10 cellular contexts compared by ENCODE assay signal in the genomic region with DNA sequence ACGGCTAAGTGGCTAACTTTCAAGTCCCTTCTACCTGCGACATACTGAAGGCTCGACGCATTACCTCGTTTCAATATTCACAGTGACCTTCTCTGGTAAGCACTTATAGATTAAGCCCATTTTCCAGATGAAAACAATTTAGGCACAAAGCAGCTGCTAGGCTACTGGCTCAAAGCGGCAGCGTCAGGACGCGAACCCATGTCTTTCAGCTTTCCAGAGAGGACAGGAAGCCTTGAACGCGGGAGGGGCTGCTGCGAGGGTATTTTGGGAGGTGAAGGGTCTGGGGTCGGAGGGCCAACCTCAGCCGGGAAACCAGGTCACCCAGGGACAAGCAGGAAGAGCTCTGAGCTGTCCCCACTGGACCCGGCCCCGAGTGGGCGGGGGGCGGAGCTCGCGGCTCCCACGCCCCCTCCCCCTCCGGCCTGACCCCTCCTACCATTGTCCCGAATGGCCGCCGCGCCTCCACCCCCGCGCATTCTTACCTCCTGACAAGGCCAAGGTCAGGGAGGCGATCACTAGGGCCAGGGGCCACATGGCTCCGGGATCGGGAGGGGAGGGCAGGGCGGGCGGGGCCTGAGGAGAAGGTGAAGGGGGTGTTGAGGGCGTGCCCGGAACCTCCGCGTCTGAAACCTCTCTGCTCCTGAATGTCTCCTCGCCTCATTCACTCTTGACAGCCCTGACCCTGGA. TPM values are rescaled to one million over a fixed set of nuclear protein-coding genes. Genes with fewer than 3 reads are reported as not detected.
A peak's percentile ranks its signal among the peaks of the same experiment; 100 is the strongest.
DNase-seq lines count a peak whose midpoint lies in the region; ATAC-seq and TF ChIP-seq lines count a peak whose summit lies in the region.
"Had no signal": no experiment of that assay in that cellular context is flagged by ENCODE, and none has a peak within 500 bp of the region (broad histone marks: within the 10 kb centered on the region; RNA-seq: fewer than 3 reads in every experiment).

A gene with protein sequence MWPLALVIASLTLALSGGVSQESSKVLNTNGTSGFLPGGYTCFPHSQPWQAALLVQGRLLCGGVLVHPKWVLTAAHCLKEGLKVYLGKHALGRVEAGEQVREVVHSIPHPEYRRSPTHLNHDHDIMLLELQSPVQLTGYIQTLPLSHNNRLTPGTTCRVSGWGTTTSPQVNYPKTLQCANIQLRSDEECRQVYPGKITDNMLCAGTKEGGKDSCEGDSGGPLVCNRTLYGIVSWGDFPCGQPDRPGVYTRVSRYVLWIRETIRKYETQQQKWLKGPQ (minus strand): TSS at position 559 of the 687 bp plus-strand sequence. CDS start 25 bp downstream, at position 534.

- H3K9me3 ChIP-seq in left lung: no peaks in the 10 kb centered on the region
- no peaks in the 10 kb centered on the region for H3K9me3 ChIP-seq in thyroid gland

- H3K9me3 Mint-ChIP-seq in activated T-cell treated with anti-CD3 and anti-CD28 coated beads, Interleukin-2, amount 50 U/mL, for 72 hours: peaks cover 6 to 7% of the 10 kb centered on the region in 2 donors
- H3K9me3 Mint-ChIP-seq in dendritic cell treated with granulocyte-macrophage colony-stimulating factor and Interleukin-4, amounts not matched to agents 40 ng/mL and 50 ng/mL, for 4 days: no peaks in the 10 kb centered on the region

- peak within 1 kb of the TSS; percentile 41 to 62 for H3K4me3 Mint-ChIP-seq in activated T-cell treated with anti-CD3 and anti-CD28 coated beads, Interleukin-2, amount 50 U/mL, for 72 hours
- H3K4me3 Mint-ChIP-seq in dendritic cell treated with granulocyte-macrophage colony-stimulating factor and Interleukin-4, amounts not matched to agents 40 ng/mL and 50 ng/mL, for 4 days: peak within 1 kb of the TSS; percentile 44

- H3K36me3 ChIP-seq in left lung (no peaks in the 10 kb centered on the region), thyroid gland (no peaks in the 10 kb centered on the region)

- no peak for TF ChIP-seq POLR2A in thyroid gland (IDR thresholded peaks at IDR 0.05)

- peaks cover 61% of the 10 kb centered on the region for H3K27me3 Mint-ChIP-seq in activated T-cell treated with anti-CD3 and anti-CD28 coated beads, Interleukin-2, amount 50 U/mL, for 72 hours (ENCODE audit: low read depth)
- H3K27me3 Mint-ChIP-seq in dendritic cell treated with granulocyte-macrophage colony-stimulating factor and Interleukin-4, amounts not matched to agents 40 ng/mL and 50 ng/mL, for 4 days: peaks cover 51% of the 10 kb centered on the region

- TF ChIP-seq CTCF in left lung (IDR thresholded peaks at IDR 0.05): no peak
- no peak for TF ChIP-seq CTCF in thyroid gland (IDR thresholded peaks at IDR 0.05)

- 22 to 32% methylated on average over 17 to 24 of the region's 38 CpGs for WGBS in thyroid gland, 2 donors

- H3K4me1 ChIP-seq in left lung: no peaks in the 10 kb centered on the region
- H3K4me1 ChIP-seq in thyroid gland: peaks cover 4 to 7% of the 10 kb centered on the region in 2 donors

- H3K27me3 ChIP-seq in left lung: peaks cover 3 to 85% of the 10 kb centered on the region in 2 donors
- H3K27me3 ChIP-seq in thyroid gland: no peaks in the 10 kb centered on the region

- H3K4me1 Mint-ChIP-seq in activated T-cell treated with anti-CD3 and anti-CD28 coated beads, Interleukin-2, amount 50 U/mL, for 72 hours (ENCODE audit: low read depth): no peaks in the 10 kb centered on the region
- H3K4me1 Mint-ChIP-seq in dendritic cell treated with granulocyte-macrophage colony-stimulating factor and Interleukin-4, amounts not matched to agents 40 ng/mL and 50 ng/mL, for 4 days (ENCODE audit: low read depth): peaks cover 17% of the 10 kb centered on the region

- DNase-seq in activated T-cell treated with anti-CD3 and anti-CD28 coated beads, Interleukin-2, amount 50 U/mL, for 72 hours: peak in 1 of 2 donors; percentile 3
- DNase-seq in activated T-cell treated with anti-CD3 and anti-CD28 coated beads for 4 hours (no peak), left lung (no peak), thyroid gland (peak; percentile 2 to 24), NCI-H1417 (lab: John Stamatoyannopoulos, UW) (no peak), NCI-H2029 treated with DMSO at 0.1 percent for 48 hours (lab: John Stamatoyannopoulos, UW) (no peak)
- DNase-seq in activated effector memory CD4-positive, alpha-beta T cell treated with Interleukin-2 at 50 U/mL for 16 hours: no peak
- DNase-seq: NCI-H1092 treated with DMSO at 0.1 percent for 48 hours had no signal

- peak within 1 kb of the TSS; percentile 7 to 13 for H3K4me3 ChIP-seq in left lung
- no peak within 1 kb of the TSS for H3K4me3 ChIP-seq in thyroid gland (replicated peaks in 1 of 3)

- H3K27ac Mint-ChIP-seq in activated T-cell treated with anti-CD3 and anti-CD28 coated beads, Interleukin-2, amount 50 U/mL, for 72 hours: no peak within 1 kb of the TSS
- no peak within 1 kb of the TSS for H3K27ac Mint-ChIP-seq in dendritic cell treated with granulocyte-macrophage colony-stimulating factor and Interleukin-4, amounts not matched to agents 40 ng/mL and 50 ng/mL, for 4 days

- H3K36me3 Mint-ChIP-seq in activated T-cell treated with anti-CD3 and anti-CD28 coated beads, Interleukin-2, amount 50 U/mL, for 72 hours (ENCODE audit: insufficient read depth in 2 of 2): peaks cover 0 to 2% of the 10 kb centered on the region in 2 donors
- H3K36me3 Mint-ChIP-seq in dendritic cell treated with granulocyte-macrophage colony-stimulating factor and Interleukin-4, amounts not matched to agents 40 ng/mL and 50 ng/mL, for 4 days (ENCODE audit: low read depth): no peaks in the 10 kb centered on the region

- H3K27ac ChIP-seq in left lung (no peak within 1 kb of the TSS), thyroid gland (no peak within 1 kb of the TSS)

- intact Hi-C loops in dendritic cell treated with granulocyte-macrophage colony-stimulating factor and Interleukin-4, amounts not matched to agents 40 ng/mL and 50 ng/mL, for 4 days (cut with micrococcal nuclease): no loop called here
- intact Hi-C loops in left lung (cut with DNase I) (no loop called here), thyroid gland (cut with DNase I) (no loop called here)

- ATAC-seq in activated T-cell treated with anti-CD3 and anti-CD28 coated beads, Interleukin-2, amount 50 U/mL, for 72 hours (replicated peaks in 1 of 2): peak in 1 of 2 donors; percentile 32
- ATAC-seq in left lung: peak; percentile 76

RNA-seq across cellular contexts. Expression of the gene that starts here (rescaled TPM):
- total RNA-seq in activated T-cell treated with anti-CD3 and anti-CD28 coated beads, Interleukin-2, amount 50 U/mL, for 72 hours: not detected
- 1 to 10 TPM in 1 of 2 donors, under 1 TPM in 1; 0.38 to 1.8 TPM for total RNA-seq in left lung
- under 1 TPM in 2 of 4 donors, not detected in 2; 0.22 to 0.73 TPM for total RNA-seq in thyroid gland
- total RNA-seq: T-helper 1 cell treated with Interleukin-12 subunit alpha and Interleukin-12 subunit beta and Interleukin-4 antibody, amounts not matched to agents 30 ng/mL and 1 ng/mL, for 36 hours had no signal

Comparison
In these comparisons a context has a peak if more than half of its experiments do, and no peak if none do; other contexts are left out.
1. Peak in DNase-seq in thyroid gland; RNA of the gene not detected or under 1 TPM.
2. H3K4me3 ChIP-seq: peak in left lung (2 of 2); none in thyroid gland (0 of 3).